ENCODE assay signal across 8 cellular contexts in genomic region chr10:78302989-78303854, GRCh38.
DNase-seq lines count a peak whose midpoint lies in the region; ATAC-seq and TF ChIP-seq lines count a peak whose summit lies in the region.

No MANE protein-coding gene starts in this region.

- H3K27ac ChIP-seq in PC-3 (ENCODE audit: low read length) (peak overlapping the region; percentile 11), esophagus squamous epithelium (peak overlapping the region; percentile 81 to 89 (median 86))
- H3K27ac ChIP-seq in naive thymus-derived CD4-positive, alpha-beta T cell (ENCODE audit: low read depth, low read length) = peak overlapping the region; percentile 87

- H3K4me3 Mint-ChIP-seq in activated T-cell treated with anti-CD3 and anti-CD28 coated beads, Interleukin-2, amount 50 U/mL, for 4 hours = peak overlapping the region; percentile 86
- peak overlapping the region; percentile 90 to 99 (median 96) for H3K4me3 Mint-ChIP-seq in naive thymus-derived CD4-positive, alpha-beta T cell
- H3K4me3 Mint-ChIP-seq in stimulated activated memory B cell treated with anti-CD40 and anti-IgM and Interleukin-4, amounts not matched to agents 10 μg/mL and 1 μg/mL and 100 μg/mL, for 72 hours = peak overlapping the region; percentile 83

- no peaks in the 10 kb centered on the region for H3K9me3 Mint-ChIP-seq in activated T-cell treated with anti-CD3 and anti-CD28 coated beads, Interleukin-2, amount 50 U/mL, for 4 hours
- H3K9me3 Mint-ChIP-seq in naive thymus-derived CD4-positive, alpha-beta T cell = peaks cover 0 to 2% (median 0%) of the 10 kb centered on the region in 11 donors
- H3K9me3 Mint-ChIP-seq in stimulated activated memory B cell treated with anti-CD40 and anti-IgM and Interleukin-4, amounts not matched to agents 10 μg/mL and 1 μg/mL and 100 μg/mL, for 72 hours = no peaks in the 10 kb centered on the region

- TF ChIP-seq CTCF in PC-3 (conservative IDR thresholded peaks at IDR 0.05; ENCODE audit: low read depth, low read length) (peak; percentile 93), esophagus squamous epithelium (IDR thresholded peaks at IDR 0.05) (peak; percentile 56 to 90 (median 82))

- H3K9me3 ChIP-seq in PC-3 (ENCODE audit: low read length) (no peaks in the 10 kb centered on the region), esophagus squamous epithelium (no peaks in the 10 kb centered on the region)
- H3K9me3 ChIP-seq in naive thymus-derived CD4-positive, alpha-beta T cell (ENCODE audit: control insufficient read depth in 2 of 3, low read length in 3 of 3) = no peaks in the 10 kb centered on the region

- no peaks in the 10 kb centered on the region for H3F3A ChIP-seq in PC-3 (ENCODE audit: low read length, unreplicated experiment)

- H3K79me2 ChIP-seq in PC-3 (ENCODE audit: low read length) = no peaks in the 10 kb centered on the region

- H3K9ac ChIP-seq in PC-3 (ENCODE audit: low read length) = peak overlapping the region; percentile 57

- intact Hi-C loops in PC-3 (cut with micrococcal nuclease) (loop anchor here (1.0 to 5.0 kb wide), 11 partner anchors 47 to 894 kb away; partner anchors contain the start of gene ZMIZ1), esophagus squamous epithelium (cut with DNase I) (no loop called here)
- intact Hi-C loops in naive thymus-derived CD4-positive, alpha-beta T cell (cut with micrococcal nuclease) = loop anchor here (1.0 to 10.0 kb wide), 19 partner anchors 17 to 1884 kb away; partner anchors contain the start of genes POLR3A (in 2 of the 2), RPS24 (in 2 of the 2), ZMIZ1 (in 2 of the 2) and TMEM254 (in 1 of the 2)

- H3K36me3 ChIP-seq in PC-3 (ENCODE audit: low read depth, low read length) (no peaks in the 10 kb centered on the region), esophagus squamous epithelium (no peaks in the 10 kb centered on the region)
- peaks cover 0 to 3% (median 0%) of the 10 kb centered on the region in 3 experiments for H3K36me3 ChIP-seq in naive thymus-derived CD4-positive, alpha-beta T cell (ENCODE audit: control insufficient read depth in 2 of 3, insufficient read depth in 3 of 3, low read length in 3 of 3)

- POLR2A ChIA-PET in PC-3 (lab: Charles Lee; ENCODE audit: unreplicated experiment) = interaction anchor here (1.1 kb wide), 1 partner anchor 47 kb away, joined by 3 read pairs; no protein-coding TSS in a partner anchor
- POLR2A ChIA-PET in naive thymus-derived CD4-positive, alpha-beta T cell (lab: Charles Lee) = interaction anchor here (0.7 to 0.8 kb wide), 2 partner anchors 10 to 60 kb away, joined by 3 to 4 read pairs; no protein-coding TSS in a partner anchor

- peak in 3 of 4 donors; percentile 27 to 79 (median 74) for TF ChIP-seq POLR2A in esophagus squamous epithelium (IDR thresholded peaks at IDR 0.05)

- H3K9me2 ChIP-seq in PC-3 (replicated peaks; ENCODE audit: low read length) = no peaks in the 10 kb centered on the region

- CTCF ChIA-PET in PC-3 (lab: Charles Lee) = interaction anchor here (0.6 to 1.5 kb wide), 4 partner anchors 10 to 189 kb away, joined by 3 to 7 read pairs (median 3); no protein-coding TSS in a partner anchor
- CTCF ChIA-PET in naive thymus-derived CD4-positive, alpha-beta T cell (lab: Charles Lee) = interaction anchor here (0.7 to 1.1 kb wide), 2 partner anchors 256 to 671 kb away, joined by 3 to 4 read pairs; no protein-coding TSS in a partner anchor

- ATAC-seq in GM21723 (IDR thresholded peaks at IDR 0.05; ENCODE audit: unreplicated experiment) = peak; percentile 86
- peak; percentile 91 for ATAC-seq in PC-3
- ATAC-seq in activated T-cell treated with anti-CD3 and anti-CD28 coated beads, Interleukin-2, amount 50 U/mL, for 4 hours = peak; percentile 92
- peak; percentile 92 for ATAC-seq in naive thymus-derived CD4-positive, alpha-beta T cell
- peak; percentile 91 for ATAC-seq in stimulated activated memory B cell treated with anti-CD40 and anti-IgM and Interleukin-4, amounts not matched to agents 10 μg/mL and 1 μg/mL and 100 μg/mL, for 72 hours

- peaks cover 16% of the 10 kb centered on the region for H3K4me1 Mint-ChIP-seq in activated T-cell treated with anti-CD3 and anti-CD28 coated beads, Interleukin-2, amount 50 U/mL, for 4 hours (ENCODE audit: low read depth)
- peaks cover 6 to 34% (median 19%) of the 10 kb centered on the region in 7 donors for H3K4me1 Mint-ChIP-seq in naive thymus-derived CD4-positive, alpha-beta T cell
- peaks cover 30% of the 10 kb centered on the region for H3K4me1 Mint-ChIP-seq in stimulated activated memory B cell treated with anti-CD40 and anti-IgM and Interleukin-4, amounts not matched to agents 10 μg/mL and 1 μg/mL and 100 μg/mL, for 72 hours

- H4K20me1 ChIP-seq in PC-3 (ENCODE audit: low read length) = no peaks in the 10 kb centered on the region

- in situ Hi-C loops in KBM-7 (cut with MboI; ENCODE audit: low pct_unique_long_range_greater_than_20kb, low sequenced_read_pairs) = no loop called here

- H3K27me3 ChIP-seq in PC-3 (ENCODE audit: low read length) (peaks cover 36% of the 10 kb centered on the region), esophagus squamous epithelium (no peaks in the 10 kb centered on the region)
- H3K27me3 ChIP-seq in naive thymus-derived CD4-positive, alpha-beta T cell (ENCODE audit: control insufficient read depth in 2 of 2, insufficient read depth in 2 of 2, low read length in 2 of 2) = no peaks in the 10 kb centered on the region

- peak overlapping the region; percentile 83 for H3K4me2 ChIP-seq in PC-3 (ENCODE audit: low read length)

- DNase-seq in DMS79 treated with DMSO at 0.1 percent for 48 hours (lab: John Stamatoyannopoulos, UW) = peak; percentile 79
- DNase-seq in KBM-7 = peak; percentile 98
- DNase-seq in PC-3 = peak; percentile 100
- DNase-seq in activated T-cell treated with anti-CD3 and anti-CD28 coated beads, Interleukin-2, amount 50 U/mL, for 4 hours = peak; percentile 96
- DNase-seq in esophagus squamous epithelium (lab: John Stamatoyannopoulos, UW) = peak; percentile 93
- peak; percentile 89 to 98 (median 94) for DNase-seq in naive thymus-derived CD4-positive, alpha-beta T cell

- WGBS in esophagus squamous epithelium, 2 donors = 0 to 3% methylated on average over 13 to 16 of the region's 81 CpGs

- peak overlapping the region; percentile 67 for H3K4me3 ChIP-seq in PC-3 (ENCODE audit: low read length)
- peak overlapping the region; percentile 61 to 68 (median 64) for H3K4me3 ChIP-seq in esophagus squamous epithelium
- peak overlapping the region; percentile 92 for H3K4me3 ChIP-seq in naive thymus-derived CD4-positive, alpha-beta T cell (ENCODE audit: low read length)

- H2AFZ ChIP-seq in PC-3 (ENCODE audit: low read length) = peak overlapping the region; percentile 82

- H3K4me1 ChIP-seq in PC-3 (ENCODE audit: insufficient read depth, low read length) (peaks cover 14% of the 10 kb centered on the region), esophagus squamous epithelium (peaks cover 4 to 20% (median 9%) of the 10 kb centered on the region in 3 donors)
- H3K4me1 ChIP-seq in naive thymus-derived CD4-positive, alpha-beta T cell (ENCODE audit: control insufficient read depth in 2 of 2, insufficient read depth in 2 of 2, low read length in 2 of 2) = peaks cover 10 to 11% of the 10 kb centered on the region in 2 donors

- no TSS peak for BruUV-seq in PC-3 (replicated peaks; lab: Mats Ljungman, UMichigan)

- H3K36me3 Mint-ChIP-seq in activated T-cell treated with anti-CD3 and anti-CD28 coated beads, Interleukin-2, amount 50 U/mL, for 4 hours (ENCODE audit: insufficient read depth) = no peaks in the 10 kb centered on the region
- no peaks in the 10 kb centered on the region for H3K36me3 Mint-ChIP-seq in naive thymus-derived CD4-positive, alpha-beta T cell
- H3K36me3 Mint-ChIP-seq in stimulated activated memory B cell treated with anti-CD40 and anti-IgM and Interleukin-4, amounts not matched to agents 10 μg/mL and 1 μg/mL and 100 μg/mL, for 72 hours = no peaks in the 10 kb centered on the region

- H3K27me3 Mint-ChIP-seq in activated T-cell treated with anti-CD3 and anti-CD28 coated beads, Interleukin-2, amount 50 U/mL, for 4 hours (ENCODE audit: low read depth) = no peaks in the 10 kb centered on the region
- peaks cover 0 to 23% (median 0%) of the 10 kb centered on the region in 5 donors for H3K27me3 Mint-ChIP-seq in naive thymus-derived CD4-positive, alpha-beta T cell
- H3K27me3 Mint-ChIP-seq in stimulated activated memory B cell treated with anti-CD40 and anti-IgM and Interleukin-4, amounts not matched to agents 10 μg/mL and 1 μg/mL and 100 μg/mL, for 72 hours = no peaks in the 10 kb centered on the region

- peak overlapping the region; percentile 94 to 99 (median 97) for H3K27ac Mint-ChIP-seq in naive thymus-derived CD4-positive, alpha-beta T cell
- peak overlapping the region; percentile 86 for H3K27ac Mint-ChIP-seq in stimulated activated memory B cell treated with anti-CD40 and anti-IgM and Interleukin-4, amounts not matched to agents 10 μg/mL and 1 μg/mL and 100 μg/mL, for 72 hours

Comparison
In these comparisons a context has a peak if more than half of its experiments do, and no peak if none do; other contexts are left out.
1. Peak in every context shown above with its lines: DNase-seq, ATAC-seq, H3K4me3 ChIP-seq and H3K27ac ChIP-seq.
2. H3K27ac ChIP-seq: peak in every context shown above with its lines; median percentile 87 in naive thymus-derived CD4-positive, alpha-beta T cell; 86 in esophagus squamous epithelium; 11 in PC-3.